ENCODE assay signal across 19 cellular contexts in genomic region chr15:69793436-69793782, GRCh38.
DNase-seq lines count a peak whose midpoint lies in the region; ATAC-seq and TF ChIP-seq lines count a peak whose summit lies in the region.
"Had no signal": no experiment of that assay in that cellular context is flagged by ENCODE, and none has a peak within 500 bp of the region (broad histone marks: within the 10 kb centered on the region; RNA-seq: fewer than 3 reads in every experiment).

No MANE protein-coding gene starts in this region.

- H3K27me3 Mint-ChIP-seq in activated CD8-positive, alpha-beta memory T cell treated with anti-CD3 and anti-CD28 coated beads, Interleukin-2, amount 10 ng/mL, durations not matched to agents 7 days and 5 days: peaks cover 8% of the 10 kb centered on the region
- peaks cover 11% of the 10 kb centered on the region for H3K27me3 Mint-ChIP-seq in nephron progenitor cell (ENCODE audit: low read depth, poor library complexity)
- H3K27me3 Mint-ChIP-seq in T-helper 2 cell treated with Interferon-gamma antibody and Interleukin-4, amounts not matched to agents 5 μg/mL and 100 μg/mL, for 36 hours (ENCODE audit: low read depth): peaks cover 25% of the 10 kb centered on the region

- TF ChIP-seq CTCF in nephron progenitor cell (IDR thresholded peaks at IDR 0.05): no peak
- no peak for TF ChIP-seq CTCF in thoracic aorta (IDR thresholded peaks at IDR 0.05)

- H3K9me3 Mint-ChIP-seq in activated CD8-positive, alpha-beta memory T cell treated with anti-CD3 and anti-CD28 coated beads, Interleukin-2, amount 10 ng/mL, durations not matched to agents 7 days and 5 days (ENCODE audit: low read depth): no peaks in the 10 kb centered on the region
- H3K9me3 Mint-ChIP-seq in nephron progenitor cell: peaks cover 9% of the 10 kb centered on the region
- H3K9me3 Mint-ChIP-seq in T-helper 2 cell treated with Interferon-gamma antibody and Interleukin-4, amounts not matched to agents 5 μg/mL and 100 μg/mL, for 36 hours: peaks cover 7% of the 10 kb centered on the region

- no peaks in the 10 kb centered on the region for H3K27me3 ChIP-seq in thoracic aorta (replicated peaks; ENCODE audit: insufficient read depth)

- peak overlapping the region; percentile 90 to 98 for H3K27ac ChIP-seq in thoracic aorta
- H3K27ac ChIP-seq: 22Rv1, C4-2B, KMS-11 had no signal

- peak; percentile 38 for DNase-seq in activated CD8-positive, alpha-beta memory T cell treated with anti-CD3 and anti-CD28 coated beads for 24 hours
- no peak for DNase-seq in activated CD8-positive, alpha-beta memory T cell treated with anti-CD3 and anti-CD28 coated beads, Interleukin-2, amount 10 ng/mL, durations not matched to agents 7 days and 5 days
- DNase-seq in ecto neural progenitor cell (ENCODE audit: low spot score) (peak; percentile 17), nephron progenitor cell (no peak), thoracic aorta (ENCODE audit: low spot score) (no peak), DMS153 (lab: John Stamatoyannopoulos, UW) (no peak)
- DNase-seq in T-helper 2 cell treated with Interferon-gamma antibody and Interleukin-4, amounts not matched to agents 5 μg/mL and 100 μg/mL, for 36 hours (ENCODE audit: low spot score): no peak
- DNase-seq: AML-193, DMS79 treated with DMSO at 0.1 percent for 48 hours, NCI-H1417 treated with DMSO at 0.1 percent for 48 hours, NCI-H1930, NCI-H345, NCI-H524 treated with DMSO at 0.1 percent for 48 hours, PC-3, RPMI8226 had no signal

- H3K27ac Mint-ChIP-seq in activated CD8-positive, alpha-beta memory T cell treated with anti-CD3 and anti-CD28 coated beads, Interleukin-2, amount 10 ng/mL, durations not matched to agents 7 days and 5 days: no peak overlapping the region
- peak overlapping the region; percentile 17 for H3K27ac Mint-ChIP-seq in nephron progenitor cell
- H3K27ac Mint-ChIP-seq in T-helper 2 cell treated with Interferon-gamma antibody and Interleukin-4, amounts not matched to agents 5 μg/mL and 100 μg/mL, for 36 hours: no peak overlapping the region

- H3K4me3 Mint-ChIP-seq in activated CD8-positive, alpha-beta memory T cell treated with anti-CD3 and anti-CD28 coated beads, Interleukin-2, amount 10 ng/mL, durations not matched to agents 7 days and 5 days: no peak overlapping the region
- H3K4me3 Mint-ChIP-seq in nephron progenitor cell: peak overlapping the region; percentile 11
- H3K4me3 Mint-ChIP-seq in T-helper 2 cell treated with Interferon-gamma antibody and Interleukin-4, amounts not matched to agents 5 μg/mL and 100 μg/mL, for 36 hours: no peak overlapping the region

- no peaks in the 10 kb centered on the region for H3K9me3 ChIP-seq in thoracic aorta

- H3K4me3 ChIP-seq in thoracic aorta: no peak overlapping the region

- ATAC-seq in activated CD8-positive, alpha-beta memory T cell treated with anti-CD3 and anti-CD28 coated beads, Interleukin-2, amount 10 ng/mL, durations not matched to agents 7 days and 5 days: no peak
- ATAC-seq in thoracic aorta (ENCODE audit: insufficient number of reproducible peaks, low FRiP score, low read depth) (no peak), HG02759 (IDR thresholded peaks at IDR 0.05; ENCODE audit: unreplicated experiment) (no peak)
- ATAC-seq: PC-3 had no signal

- H3K4me1 ChIP-seq in thoracic aorta (ENCODE audit: control insufficient read depth in 1 of 2, low read depth in 2 of 2): peaks cover 12 to 31% of the 10 kb centered on the region in 2 donors

- no peaks in the 10 kb centered on the region for H3K36me3 Mint-ChIP-seq in activated CD8-positive, alpha-beta memory T cell treated with anti-CD3 and anti-CD28 coated beads, Interleukin-2, amount 10 ng/mL, durations not matched to agents 7 days and 5 days
- no peaks in the 10 kb centered on the region for H3K36me3 Mint-ChIP-seq in nephron progenitor cell (ENCODE audit: low read depth)
- H3K36me3 Mint-ChIP-seq in T-helper 2 cell treated with Interferon-gamma antibody and Interleukin-4, amounts not matched to agents 5 μg/mL and 100 μg/mL, for 36 hours (ENCODE audit: low read depth): no peaks in the 10 kb centered on the region

- no peaks in the 10 kb centered on the region for H3K36me3 ChIP-seq in thoracic aorta

- H3K4me1 Mint-ChIP-seq in activated CD8-positive, alpha-beta memory T cell treated with anti-CD3 and anti-CD28 coated beads, Interleukin-2, amount 10 ng/mL, durations not matched to agents 7 days and 5 days: no peaks in the 10 kb centered on the region
- peaks cover 29% of the 10 kb centered on the region for H3K4me1 Mint-ChIP-seq in nephron progenitor cell
- no peaks in the 10 kb centered on the region for H3K4me1 Mint-ChIP-seq in T-helper 2 cell treated with Interferon-gamma antibody and Interleukin-4, amounts not matched to agents 5 μg/mL and 100 μg/mL, for 36 hours (ENCODE audit: low read depth)

- CTCF ChIA-PET in activated CD8-positive, alpha-beta memory T cell treated with anti-CD3 and anti-CD28 coated beads, Interleukin-2, amount 10 ng/mL, durations not matched to agents 7 days and 5 days (lab: Charles Lee): no interaction called here

Comparison
In these comparisons a context has a peak if more than half of its experiments do, and no peak if none do; other contexts are left out.
1. DNase-seq: peak in activated CD8-positive, alpha-beta memory T cell treated with anti-CD3 and anti-CD28 coated beads for 24 hours (single experiment) and ecto neural progenitor cell (single experiment); none in activated CD8-positive, alpha-beta memory T cell treated with anti-CD3 and anti-CD28 coated beads, Interleukin-2, amount 10 ng/mL, durations not matched to agents 7 days and 5 days (single experiment), nephron progenitor cell (single experiment), thoracic aorta (single experiment), T-helper 2 cell treated with Interferon-gamma antibody and Interleukin-4, amounts not matched to agents 5 μg/mL and 100 μg/mL, for 36 hours (single experiment) and DMS153 (single experiment).